In genomic region chr20:37344506-37345338, GRCh38 we compare ENCODE assay signal across 8 cellular contexts. TPM values are rescaled to one million over a fixed set of nuclear protein-coding genes. Genes with fewer than 3 reads are reported as not detected.
DNase-seq lines count a peak whose midpoint lies in the region; ATAC-seq and TF ChIP-seq lines count a peak whose summit lies in the region.

No MANE protein-coding gene starts in this region.

- ATAC-seq in Panc1 (no peak), gastroesophageal sphincter (no peak), GM18505 (IDR thresholded peaks at IDR 0.05; ENCODE audit: unreplicated experiment) (no peak), HG03469 (IDR thresholded peaks at IDR 0.05; ENCODE audit: unreplicated experiment) (no peak)

- H3K9me3 ChIP-seq in Panc1 (ENCODE audit: control insufficient read depth, insufficient read depth, low read depth, low read length) (no peaks in the 10 kb centered on the region), gastroesophageal sphincter (no peaks in the 10 kb centered on the region)

- POLR2A ChIA-PET in Panc1 (lab: Charles Lee) (no interaction called here), GM10248 (lab: Yijun Ruan, JAX) (interaction anchor here (0.5 to 1.3 kb wide), 3 partner anchors 8 to 757 kb away, joined by 3 to 7 read pairs (median 6); no protein-coding TSS in a partner anchor)

- H3K4me3 ChIP-seq in GM12865 (ENCODE audit: low read depth, low read length) = peak overlapping the region; percentile 73
- H3K4me3 ChIP-seq in Panc1 (ENCODE audit: low read depth in 2 of 2, low read length in 2 of 2) = peak overlapping the region; percentile 44 to 62; a peak in 3 of 4 replicates
- H3K4me3 ChIP-seq in gastroesophageal sphincter = peak overlapping the region in 1 of 2 donors; percentile 91
- peak overlapping the region; percentile 60 for H3K4me3 ChIP-seq in retinal pigment epithelial cell (ENCODE audit: low read length)

- TF ChIP-seq EP300 in gastroesophageal sphincter (IDR thresholded peaks at IDR 0.05) = no peak

- H3K27me3 ChIP-seq in Panc1 (ENCODE audit: control insufficient read depth, insufficient read depth, low read length) (no peaks in the 10 kb centered on the region), gastroesophageal sphincter (no peaks in the 10 kb centered on the region)

- no peak for TF ChIP-seq CTCF in GM12865 (IDR thresholded peaks at IDR 0.05; ENCODE audit: insufficient read depth, low read depth, low read length, missing control alignments)
- no peak for TF ChIP-seq CTCF in Panc1 (IDR thresholded peaks at IDR 0.05)
- TF ChIP-seq CTCF in gastroesophageal sphincter (IDR thresholded peaks at IDR 0.05) = no peak
- no peak for TF ChIP-seq CTCF in retinal pigment epithelial cell (conservative IDR thresholded peaks at IDR 0.05; ENCODE audit: low read depth, low read length)
- TF ChIP-seq CTCF in GM10248 (IDR thresholded peaks at IDR 0.05; ENCODE audit: control extremely low read depth, extremely low read depth, low read depth, missing control alignments) = no peak

- in situ Hi-C loops in Panc1 (cut with HindIII; ENCODE audit: low pct_unique_long_range_greater_than_20kb, low sequenced_read_pairs) = no loop called here

- peak overlapping the region; percentile 68 for H3K27ac ChIP-seq in Panc1 (ENCODE audit: low read length)
- H3K27ac ChIP-seq in gastroesophageal sphincter = peak overlapping the region; percentile 82 to 96 (median 92)

- 94 to 100% methylated on average over 1 to 2 of the region's 10 CpGs for WGBS in gastroesophageal sphincter (ENCODE audit: low coverage in 1 of 2), 2 donors

- CTCF ChIA-PET in Panc1 (lab: Charles Lee) = no interaction called here
- CTCF ChIA-PET in GM10248 (lab: Yijun Ruan, JAX) = interaction anchor here (0.7 to 1.7 kb wide), 8 partner anchors 10 to 55 kb away, joined by 3 to 6 read pairs (median 4); partner anchors contain the start of gene MANBAL

- TF ChIP-seq POLR2A in gastroesophageal sphincter (IDR thresholded peaks at IDR 0.05) (no peak), GM18505 (IDR thresholded peaks at IDR 0.05; ENCODE audit: borderline replicate concordance, extremely low read depth, insufficient read depth, insufficient read length) (no peak)

- H3K36me3 ChIP-seq in Panc1 (ENCODE audit: control insufficient read depth, insufficient read depth, low read length) (no peaks in the 10 kb centered on the region), gastroesophageal sphincter (no peaks in the 10 kb centered on the region)

- H3K4me1 ChIP-seq in Panc1 (ENCODE audit: control insufficient read depth, insufficient read depth, low read length) (peaks cover 6% of the 10 kb centered on the region; the same call in 1 of the 2 replicates), gastroesophageal sphincter (peaks cover 0 to 45% (median 3%) of the 10 kb centered on the region in 3 donors)

- BruUV-seq in Panc1 (replicated peaks; lab: Mats Ljungman, UMichigan) = no TSS peak

- intact Hi-C loops in Panc1 (cut with micrococcal nuclease; ENCODE audit: unreplicated experiment) = no loop called here

- DNase-seq in GM12865 (ENCODE audit: low read depth) (no peak), Panc1 (ENCODE audit: low read depth, low spot score) (no peak), retinal pigment epithelial cell (ENCODE audit: low read depth) (no peak), GM10248 (ENCODE audit: extremely low spot score) (no peak), H4 (ENCODE audit: low spot score) (no peak)

RNA-seq across cellular contexts. Expression of gene SRC, which starts 1.2 kb away (rescaled TPM):
- 24.9 TPM for total RNA-seq in Panc1 (2021; ENCODE audit: unreplicated experiment)
- 31.3 TPM for polyA plus RNA-seq in Panc1 (2012; ENCODE audit: insufficient read length)
- 10 to 100 TPM; 30.6 to 54.7 (median 45.0) TPM for total RNA-seq in gastroesophageal sphincter
- total RNA-seq in H4 (2014; rRNA removed; shearing (Covaris generic)) = 7.2 and 7.6 TPM in 2 replicates

RNA-seq across cellular contexts. Expression of gene MANBAL, which starts 55.3 kb away (rescaled TPM):
- total RNA-seq in Panc1 (2021; ENCODE audit: unreplicated experiment) (36.4 TPM), gastroesophageal sphincter (10 to 100 TPM; 28.2 to 53.0 (median 44.6) TPM)
- 46.6 TPM for polyA plus RNA-seq in Panc1 (2012; ENCODE audit: insufficient read length)
- 14.5 and 18.8 TPM in 2 replicates for total RNA-seq in H4 (2014; rRNA removed; shearing (Covaris generic))
